In the genomic region with DNA sequence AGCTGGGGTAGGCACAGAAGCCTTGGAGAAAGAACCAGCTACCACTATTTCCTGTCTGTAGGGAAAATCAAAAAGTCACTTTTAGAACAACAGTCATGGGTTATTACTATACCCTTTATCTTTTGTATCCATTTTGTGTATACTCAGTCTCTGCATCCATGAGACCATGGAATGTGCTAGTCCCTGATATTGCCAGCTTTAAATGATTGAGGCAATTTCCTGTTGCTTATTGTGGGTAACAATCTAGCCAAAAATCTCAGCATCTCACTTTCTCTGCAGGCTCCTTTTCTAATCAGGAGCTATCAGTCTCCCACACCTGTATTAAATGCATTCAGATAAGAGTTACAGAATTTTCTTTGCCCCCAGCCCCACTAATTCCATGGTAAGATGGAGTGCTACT, we compare ENCODE assay signal across 2 cellular contexts.
TF ChIP-seq lines count a peak whose summit lies in the region.

No MANE protein-coding gene starts in this region.

TF ChIP-seq in SK-N-SH, 30 proteins besides CTCF, POLR2A, EP300 and RAD21:
- TF ChIP-seq, protein P1, sequence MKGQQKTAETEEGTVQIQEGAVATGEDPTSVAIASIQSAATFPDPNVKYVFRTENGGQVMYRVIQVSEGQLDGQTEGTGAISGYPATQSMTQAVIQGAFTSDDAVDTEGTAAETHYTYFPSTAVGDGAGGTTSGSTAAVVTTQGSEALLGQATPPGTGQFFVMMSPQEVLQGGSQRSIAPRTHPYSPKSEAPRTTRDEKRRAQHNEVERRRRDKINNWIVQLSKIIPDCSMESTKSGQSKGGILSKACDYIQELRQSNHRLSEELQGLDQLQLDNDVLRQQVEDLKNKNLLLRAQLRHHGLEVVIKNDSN (IDR thresholded peaks at IDR 0.05; ENCODE audit: borderline replicate concordance, low read depth): no peak
- TF ChIP-seq MXI1 (IDR thresholded peaks at IDR 0.05; ENCODE audit: low read depth, low read length) (no peak), NFIC (IDR thresholded peaks at IDR 0.05; ENCODE audit: borderline replicate concordance) (no peak), RXRA (IDR thresholded peaks at IDR 0.05; ENCODE audit: borderline replicate concordance, low read depth) (no peak), ELF1 (IDR thresholded peaks at IDR 0.05) (no peak), TCF12 (IDR thresholded peaks at IDR 0.05) (no peak), JUND (IDR thresholded peaks at IDR 0.05) (no peak), FOXM1 (IDR thresholded peaks at IDR 0.05; ENCODE audit: low read depth) (no peak), TAF1 (IDR thresholded peaks at IDR 0.05; ENCODE audit: borderline replicate concordance, low read depth, low read length) (no peak), POLR2AphosphoS5 (IDR thresholded peaks at IDR 0.05; ENCODE audit: low read depth, low read length) (no peak), RFX5 (IDR thresholded peaks at IDR 0.05; ENCODE audit: low read length) (no peak)
- TF ChIP-seq, protein P2, sequence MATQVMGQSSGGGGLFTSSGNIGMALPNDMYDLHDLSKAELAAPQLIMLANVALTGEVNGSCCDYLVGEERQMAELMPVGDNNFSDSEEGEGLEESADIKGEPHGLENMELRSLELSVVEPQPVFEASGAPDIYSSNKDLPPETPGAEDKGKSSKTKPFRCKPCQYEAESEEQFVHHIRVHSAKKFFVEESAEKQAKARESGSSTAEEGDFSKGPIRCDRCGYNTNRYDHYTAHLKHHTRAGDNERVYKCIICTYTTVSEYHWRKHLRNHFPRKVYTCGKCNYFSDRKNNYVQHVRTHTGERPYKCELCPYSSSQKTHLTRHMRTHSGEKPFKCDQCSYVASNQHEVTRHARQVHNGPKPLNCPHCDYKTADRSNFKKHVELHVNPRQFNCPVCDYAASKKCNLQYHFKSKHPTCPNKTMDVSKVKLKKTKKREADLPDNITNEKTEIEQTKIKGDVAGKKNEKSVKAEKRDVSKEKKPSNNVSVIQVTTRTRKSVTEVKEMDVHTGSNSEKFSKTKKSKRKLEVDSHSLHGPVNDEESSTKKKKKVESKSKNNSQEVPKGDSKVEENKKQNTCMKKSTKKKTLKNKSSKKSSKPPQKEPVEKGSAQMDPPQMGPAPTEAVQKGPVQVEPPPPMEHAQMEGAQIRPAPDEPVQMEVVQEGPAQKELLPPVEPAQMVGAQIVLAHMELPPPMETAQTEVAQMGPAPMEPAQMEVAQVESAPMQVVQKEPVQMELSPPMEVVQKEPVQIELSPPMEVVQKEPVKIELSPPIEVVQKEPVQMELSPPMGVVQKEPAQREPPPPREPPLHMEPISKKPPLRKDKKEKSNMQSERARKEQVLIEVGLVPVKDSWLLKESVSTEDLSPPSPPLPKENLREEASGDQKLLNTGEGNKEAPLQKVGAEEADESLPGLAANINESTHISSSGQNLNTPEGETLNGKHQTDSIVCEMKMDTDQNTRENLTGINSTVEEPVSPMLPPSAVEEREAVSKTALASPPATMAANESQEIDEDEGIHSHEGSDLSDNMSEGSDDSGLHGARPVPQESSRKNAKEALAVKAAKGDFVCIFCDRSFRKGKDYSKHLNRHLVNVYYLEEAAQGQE (IDR thresholded peaks at IDR 0.05; ENCODE audit: low read depth, low read length): no peak
- TF ChIP-seq, protein P3, sequence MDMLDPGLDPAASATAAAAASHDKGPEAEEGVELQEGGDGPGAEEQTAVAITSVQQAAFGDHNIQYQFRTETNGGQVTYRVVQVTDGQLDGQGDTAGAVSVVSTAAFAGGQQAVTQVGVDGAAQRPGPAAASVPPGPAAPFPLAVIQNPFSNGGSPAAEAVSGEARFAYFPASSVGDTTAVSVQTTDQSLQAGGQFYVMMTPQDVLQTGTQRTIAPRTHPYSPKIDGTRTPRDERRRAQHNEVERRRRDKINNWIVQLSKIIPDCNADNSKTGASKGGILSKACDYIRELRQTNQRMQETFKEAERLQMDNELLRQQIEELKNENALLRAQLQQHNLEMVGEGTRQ (IDR thresholded peaks at IDR 0.05; ENCODE audit: borderline replicate concordance, low read depth, low read length): no peak

TF ChIP-seq in SK-N-SH treated with all-trans-retinoic acid at 6 μM for 48 hours, 23 proteins besides CTCF, POLR2A, EP300 and RAD21:
- no peak for TF ChIP-seq CSRNP3 (CRISPR knock-in tag; IDR thresholded peaks at IDR 0.05)
- no peak for TF ChIP-seq PATZ1 (CRISPR knock-in tag; IDR thresholded peaks at IDR 0.05; ENCODE audit: borderline replicate concordance)
- no peak for TF ChIP-seq CSDC2 (CRISPR knock-in tag; IDR thresholded peaks at IDR 0.05)
- TF ChIP-seq OSR1 (CRISPR knock-in tag; IDR thresholded peaks at IDR 0.05): no peak
- no peak for TF ChIP-seq ZNF70 (CRISPR knock-in tag; IDR thresholded peaks at IDR 0.05)
- no peak for TF ChIP-seq PPARA (CRISPR knock-in tag; IDR thresholded peaks at IDR 0.05; ENCODE audit: borderline replicate concordance)
- TF ChIP-seq ZC3H10 (CRISPR knock-in tag; IDR thresholded peaks at IDR 0.05): no peak
- TF ChIP-seq ESRRG (CRISPR knock-in tag; IDR thresholded peaks at IDR 0.05): no peak
- no peak for TF ChIP-seq TOX (CRISPR knock-in tag; IDR thresholded peaks at IDR 0.05; ENCODE audit: borderline replicate concordance)
- TF ChIP-seq, protein P4, sequence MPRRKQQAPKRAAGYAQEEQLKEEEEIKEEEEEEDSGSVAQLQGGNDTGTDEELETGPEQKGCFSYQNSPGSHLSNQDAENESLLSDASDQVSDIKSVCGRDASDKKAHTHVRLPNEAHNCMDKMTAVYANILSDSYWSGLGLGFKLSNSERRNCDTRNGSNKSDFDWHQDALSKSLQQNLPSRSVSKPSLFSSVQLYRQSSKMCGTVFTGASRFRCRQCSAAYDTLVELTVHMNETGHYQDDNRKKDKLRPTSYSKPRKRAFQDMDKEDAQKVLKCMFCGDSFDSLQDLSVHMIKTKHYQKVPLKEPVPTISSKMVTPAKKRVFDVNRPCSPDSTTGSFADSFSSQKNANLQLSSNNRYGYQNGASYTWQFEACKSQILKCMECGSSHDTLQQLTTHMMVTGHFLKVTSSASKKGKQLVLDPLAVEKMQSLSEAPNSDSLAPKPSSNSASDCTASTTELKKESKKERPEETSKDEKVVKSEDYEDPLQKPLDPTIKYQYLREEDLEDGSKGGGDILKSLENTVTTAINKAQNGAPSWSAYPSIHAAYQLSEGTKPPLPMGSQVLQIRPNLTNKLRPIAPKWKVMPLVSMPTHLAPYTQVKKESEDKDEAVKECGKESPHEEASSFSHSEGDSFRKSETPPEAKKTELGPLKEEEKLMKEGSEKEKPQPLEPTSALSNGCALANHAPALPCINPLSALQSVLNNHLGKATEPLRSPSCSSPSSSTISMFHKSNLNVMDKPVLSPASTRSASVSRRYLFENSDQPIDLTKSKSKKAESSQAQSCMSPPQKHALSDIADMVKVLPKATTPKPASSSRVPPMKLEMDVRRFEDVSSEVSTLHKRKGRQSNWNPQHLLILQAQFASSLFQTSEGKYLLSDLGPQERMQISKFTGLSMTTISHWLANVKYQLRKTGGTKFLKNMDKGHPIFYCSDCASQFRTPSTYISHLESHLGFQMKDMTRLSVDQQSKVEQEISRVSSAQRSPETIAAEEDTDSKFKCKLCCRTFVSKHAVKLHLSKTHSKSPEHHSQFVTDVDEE (CRISPR knock-in tag; IDR thresholded peaks at IDR 0.05): no peak
- TF ChIP-seq TCF4 (CRISPR knock-in tag; IDR thresholded peaks at IDR 0.05; ENCODE audit: borderline replicate concordance): no peak
- no peak for TF ChIP-seq ZFP30 (CRISPR knock-in tag; IDR thresholded peaks at IDR 0.05)
- no peak for TF ChIP-seq ZNF8 (CRISPR knock-in tag; IDR thresholded peaks at IDR 0.05)
- TF ChIP-seq ZNF565 (CRISPR knock-in tag; conservative IDR thresholded peaks at IDR 0.05; ENCODE audit: low read depth): no peak
- no peak for TF ChIP-seq RARB (CRISPR knock-in tag; IDR thresholded peaks at IDR 0.05)
- no peak for TF ChIP-seq BACH2 (CRISPR knock-in tag; IDR thresholded peaks at IDR 0.05; ENCODE audit: borderline replicate concordance)
- TF ChIP-seq ZFP3 (CRISPR knock-in tag; IDR thresholded peaks at IDR 0.05): no peak
- TF ChIP-seq SNAI2 (CRISPR knock-in tag; IDR thresholded peaks at IDR 0.05): no peak
